ENCODE assay signal across 8 cellular contexts in genomic region chr17:55261311-55261710, GRCh38.
"Had no signal": no experiment of that assay in that cellular context is flagged by ENCODE, and none has a peak within 500 bp of the region (broad histone marks: within the 10 kb centered on the region; RNA-seq: fewer than 3 reads in every experiment).

No MANE protein-coding gene starts in this region.

- H3K4me3 ChIP-seq: K562 had no signal

- H3K27ac ChIP-seq: HL-60, KMS-11 had no signal

- DNase-seq: IMR-90, KBM-7, KG1 had no signal

- H3K9ac ChIP-seq: KMS-11 had no signal

- FAIRE-seq: HepG2, HTR-8/SVneo, K562 had no signal

- H3K4me2 ChIP-seq: KMS-11 had no signal

- ATAC-seq: HepG2, K562 had no signal
